Comparison of ENCODE assay signal across 17 cellular contexts in the genomic region with DNA sequence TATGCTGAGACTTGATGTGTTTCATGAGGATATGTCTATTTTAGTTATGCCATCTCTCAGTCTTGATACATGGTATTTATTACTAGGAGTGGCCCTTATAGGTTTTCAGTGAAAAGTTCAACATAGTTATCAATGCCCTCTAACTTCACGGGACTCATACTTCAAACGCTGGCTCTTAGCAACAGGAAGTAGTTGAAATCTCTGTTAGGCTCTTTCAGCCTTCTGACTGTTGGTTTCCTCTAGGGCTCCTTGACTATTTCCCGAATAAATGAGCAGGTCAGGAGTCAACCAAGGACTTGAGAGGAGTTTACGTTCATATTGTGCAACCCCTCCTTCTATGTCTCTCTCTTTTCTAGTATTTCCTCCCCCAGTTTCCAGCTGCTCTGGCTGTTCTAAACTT.
"Had no signal": no experiment of that assay in that cellular context is flagged by ENCODE, and none has a peak within 500 bp of the region (broad histone marks: within the 10 kb centered on the region; RNA-seq: fewer than 3 reads in every experiment).

No MANE protein-coding gene starts in this region.

- ATAC-seq: activated CD4-positive, CD25-positive, alpha-beta regulatory T cell treated with anti-CD3 and anti-CD28 coated beads, Interleukin-2, amount 50 U/mL, for 24 hours; left ventricle myocardium superior; natural killer cell treated with Interleukin-12 subunit alpha and Interleukin-12 subunit beta and Interleukin-15 and Interleukin-18, amount 100 ng/mL, for 72 hours; T-cell had no signal

- H3K4me3 ChIP-seq: coronary artery, skin epidermis had no signal

- DNase-seq: activated CD4-positive, alpha-beta T cell treated with anti-CD3 and anti-CD28 coated beads, Interleukin-2, amount 50 U/mL, for 1 hour; activated CD8-positive, alpha-beta memory T cell treated with anti-CD3 and anti-CD28 coated beads for 24 hours; activated naive CD4-positive, alpha-beta T cell; anterior cingulate cortex; brain microvascular endothelial cell; effector CD8-positive, alpha-beta T cell; islet precursor cell; left ventricle myocardium superior; mesendoderm; stimulated activated CD4-positive, alpha-beta T cell treated with anti-CD3 and anti-CD28 coated beads, Interleukin-4, amount 100 ng/mL, for 24 hours; stimulated activated naive CD4-positive, alpha-beta T cell; T-cell; T1000 had no signal

- H3K36me3 ChIP-seq: brain microvascular endothelial cell had no signal
